In genomic region chr18:79524181-79525078, GRCh38 we compare ENCODE assay signal across 8 cellular contexts.
DNase-seq lines count a peak whose midpoint lies in the region; ATAC-seq and TF ChIP-seq lines count a peak whose summit lies in the region.

No MANE protein-coding gene starts in this region.

- CTCF ChIA-PET in activated naive CD4-positive, alpha-beta T cell treated with anti-CD3 and anti-CD28 coated beads for 36 hours (lab: Charles Lee) = interaction anchor here (0.7 to 1.5 kb wide), 6 partner anchors 20 to 153 kb away, joined by 3 to 8 read pairs (median 4); no protein-coding TSS in a partner anchor

- peak overlapping the region; percentile 100 for H3K27ac Mint-ChIP-seq in activated naive CD4-positive, alpha-beta T cell treated with anti-CD3 and anti-CD28 coated beads for 36 hours
- no peak overlapping the region for H3K27ac Mint-ChIP-seq in HFFc6

- intact Hi-C loops in activated naive CD4-positive, alpha-beta T cell treated with anti-CD3 and anti-CD28 coated beads for 36 hours (cut with micrococcal nuclease) = loop anchor here (1.0 to 5.0 kb wide), 4 partner anchors 47 to 457 kb away; partner anchors contain the start of genes ATP9B and SLC66A2

- no peaks in the 10 kb centered on the region for H4K20me1 ChIP-seq in DOHH2 (ENCODE audit: control insufficient read depth, insufficient read depth, low read depth, low read length)

- H3K9me3 ChIP-seq in DOHH2 (ENCODE audit: control insufficient read depth, insufficient read depth, low read length) = no peaks in the 10 kb centered on the region

- DNase-seq in MV-4-11 (lab: John Stamatoyannopoulos, UW) (peak; percentile 71), NCI-H2107 treated with DMSO at 0.1 percent for 48 hours (lab: John Stamatoyannopoulos, UW; ENCODE audit: unreplicated experiment) (no peak), DMS 273 treated with DMSO at 0.1 percent for 48 hours (lab: John Stamatoyannopoulos, UW) (no peak), HFFc6 (no peak)
- DNase-seq in activated naive CD4-positive, alpha-beta T cell treated with anti-CD3 and anti-CD28 coated beads for 36 hours = peak; percentile 57
- peak; percentile 36 to 50 for DNase-seq in stimulated activated CD8-positive, alpha-beta memory T cell treated with anti-CD3 and anti-CD28 coated beads, Interleukin-15, amount 100 ng/mL, for 4 hours (ENCODE audit: low read depth in 2 of 2)

- peaks cover 18% of the 10 kb centered on the region for H3K36me3 ChIP-seq in DOHH2 (ENCODE audit: control insufficient read depth, low read length)

- peaks cover 71% of the 10 kb centered on the region for H3K4me1 Mint-ChIP-seq in activated naive CD4-positive, alpha-beta T cell treated with anti-CD3 and anti-CD28 coated beads for 36 hours (ENCODE audit: low read depth)
- peaks cover 10% of the 10 kb centered on the region; the same call in 1 of the 2 replicates for H3K4me1 Mint-ChIP-seq in HFFc6 (ENCODE audit: low read depth)

- peaks cover 33% of the 10 kb centered on the region for H3K36me3 Mint-ChIP-seq in activated naive CD4-positive, alpha-beta T cell treated with anti-CD3 and anti-CD28 coated beads for 36 hours (ENCODE audit: low read depth)
- H3K36me3 Mint-ChIP-seq in HFFc6 (ENCODE audit: low read depth) = no peaks in the 10 kb centered on the region

- peak overlapping the region; percentile 83 for H3K4me3 Mint-ChIP-seq in activated naive CD4-positive, alpha-beta T cell treated with anti-CD3 and anti-CD28 coated beads for 36 hours
- H3K4me3 Mint-ChIP-seq in HFFc6 = no peak overlapping the region

- H3F3A ChIP-seq in DOHH2 (ENCODE audit: control insufficient read depth, insufficient read depth) = peaks cover 24% of the 10 kb centered on the region

- no peak for TF ChIP-seq CTCF in DOHH2 (IDR thresholded peaks at IDR 0.05; ENCODE audit: low read depth, low read length, poor library complexity, severe bottlenecking)
- no peak for TF ChIP-seq CTCF in HFFc6 (IDR thresholded peaks at IDR 0.05)

- peak; percentile 18 for ATAC-seq in GM21737 (IDR thresholded peaks at IDR 0.05; ENCODE audit: unreplicated experiment)

- no peaks in the 10 kb centered on the region for H3K9me2 ChIP-seq in DOHH2 (replicated peaks; ENCODE audit: control insufficient read depth, low read length)

- H3K27me3 Mint-ChIP-seq in activated naive CD4-positive, alpha-beta T cell treated with anti-CD3 and anti-CD28 coated beads for 36 hours (ENCODE audit: low read depth) = no peaks in the 10 kb centered on the region
- no peaks in the 10 kb centered on the region; the same call in none of the 2 replicates for H3K27me3 Mint-ChIP-seq in HFFc6 (ENCODE audit: insufficient read depth)

- peaks cover 66% of the 10 kb centered on the region for H3K4me1 ChIP-seq in DOHH2 (ENCODE audit: control insufficient read depth, low read length)

- peaks cover 4% of the 10 kb centered on the region; the same call in 1 of the 2 replicates for H3K79me2 ChIP-seq in DOHH2 (ENCODE audit: control insufficient read depth, low read length)

- peak overlapping the region; percentile 89 for H3K4me2 ChIP-seq in DOHH2 (ENCODE audit: low read length)

- no peaks in the 10 kb centered on the region for H3K9me3 Mint-ChIP-seq in activated naive CD4-positive, alpha-beta T cell treated with anti-CD3 and anti-CD28 coated beads for 36 hours
- H3K9me3 Mint-ChIP-seq in HFFc6 = no peaks in the 10 kb centered on the region

- H3K27ac ChIP-seq in DOHH2 (ENCODE audit: low read depth, low read length) = peak overlapping the region; percentile 99

- peak overlapping the region; percentile 71 for H3K4me3 ChIP-seq in DOHH2 (ENCODE audit: low read length)

- no peaks in the 10 kb centered on the region for H3K27me3 ChIP-seq in DOHH2 (ENCODE audit: control insufficient read depth, low read length)

Comparison
In these comparisons a context has a peak if more than half of its experiments do, and no peak if none do; other contexts are left out.
1. DNase-seq: peak in MV-4-11 (single experiment), activated naive CD4-positive, alpha-beta T cell treated with anti-CD3 and anti-CD28 coated beads for 36 hours (single experiment) and stimulated activated CD8-positive, alpha-beta memory T cell treated with anti-CD3 and anti-CD28 coated beads, Interleukin-15, amount 100 ng/mL, for 4 hours (2 of 2); none in NCI-H2107 treated with DMSO at 0.1 percent for 48 hours (single experiment), DMS 273 treated with DMSO at 0.1 percent for 48 hours (single experiment) and HFFc6 (single experiment).